In genomic region chr2:159895258-159896209, GRCh38 we compare ENCODE assay signal across 10 cellular contexts. TPM values are rescaled to one million over a fixed set of nuclear protein-coding genes. Genes with fewer than 3 reads are reported as not detected.
DNase-seq lines count a peak whose midpoint lies in the region; ATAC-seq, FAIRE-seq and TF ChIP-seq lines count a peak whose summit lies in the region.
"Had no signal": no experiment of that assay in that cellular context is flagged by ENCODE, and none has a peak within 500 bp of the region (broad histone marks: within the 10 kb centered on the region; RNA-seq: fewer than 3 reads in every experiment).

No MANE protein-coding gene starts in this region.

- intact Hi-C loops in gastrocnemius medialis (cut with DNase I; ENCODE audit: low total_unique reads) (no loop called here), body of pancreas (cut with DNase I) (no loop called here)

- H3K27me3 ChIP-seq in gastrocnemius medialis (no peaks in the 10 kb centered on the region), body of pancreas (no peaks in the 10 kb centered on the region)

- ATAC-seq in GM19463 (IDR thresholded peaks at IDR 0.05; ENCODE audit: unreplicated experiment) (peak; percentile 51), HG03175 (IDR thresholded peaks at IDR 0.05; ENCODE audit: unreplicated experiment) (peak; percentile 66), gastrocnemius medialis (no peak), body of pancreas (no peak)
- ATAC-seq: HCT116 had no signal

- H3K4me1 ChIP-seq in gastrocnemius medialis (no peaks in the 10 kb centered on the region), body of pancreas (no peaks in the 10 kb centered on the region)

- H3K36me3 ChIP-seq in gastrocnemius medialis (no peaks in the 10 kb centered on the region), body of pancreas (replicated peaks in 1 of 2; ENCODE audit: insufficient read depth in 1 of 2, low read depth in 2 of 2) (no peaks in the 10 kb centered on the region)

- no peak for TF ChIP-seq CTCF in fibroblast of villous mesenchyme (IDR thresholded peaks at IDR 0.05; ENCODE audit: insufficient read depth, low read depth, low read length)
- no peak for TF ChIP-seq CTCF in gastrocnemius medialis (IDR thresholded peaks at IDR 0.05 in 4 of 5, conservative IDR thresholded peaks at IDR 0.05 in 1 of 5)
- TF ChIP-seq CTCF in body of pancreas (IDR thresholded peaks at IDR 0.05) = no peak

- TF ChIP-seq POLR2A in gastrocnemius medialis (IDR thresholded peaks at IDR 0.05) = no peak
- no peak for TF ChIP-seq POLR2A in body of pancreas (IDR thresholded peaks at IDR 0.05)

- H3K9me3 ChIP-seq in gastrocnemius medialis (no peaks in the 10 kb centered on the region), body of pancreas (no peaks in the 10 kb centered on the region)

- DNase-seq in GM18507 (ENCODE audit: extremely low spot score, insufficient read length, low read depth) = no peak
- peak; percentile 45 for DNase-seq in fibroblast of villous mesenchyme (ENCODE audit: low read depth)
- DNase-seq in GM19240 (ENCODE audit: insufficient read length, low spot score) = no peak
- no peak for DNase-seq in NCI-H1092 treated with DMSO at 0.1 percent for 48 hours (lab: John Stamatoyannopoulos, UW)
- no peak for DNase-seq in gastrocnemius medialis
- no peak for DNase-seq in body of pancreas
- DNase-seq: T-cell had no signal

- peak; percentile 88 for FAIRE-seq in GM18507 (lab: Jason Lieb, UNC)

- in situ Hi-C loops in gastrocnemius medialis (cut with MboI; ENCODE audit: low sequenced_read_pairs in 4 of 4) = no loop called here

- H3K27ac ChIP-seq in gastrocnemius medialis = no peak overlapping the region
- no peak overlapping the region for H3K27ac ChIP-seq in body of pancreas

- H3K4me3 ChIP-seq in fibroblast of villous mesenchyme (ENCODE audit: low read depth, low read length) (no peak overlapping the region), gastrocnemius medialis (no peak overlapping the region), body of pancreas (no peak overlapping the region)

- WGBS in body of pancreas, 2 donors = 71 to 75% methylated on average over 5 of the region's 5 CpGs

RNA-seq across cellular contexts. Expression of gene LY75, which starts 9.0 kb away (rescaled TPM):
- total RNA-seq in fibroblast of villous mesenchyme (0.64 and 0.86 TPM in 2 replicates), gastrocnemius medialis (under 1 TPM in 3 of 4 donors, not detected in 1; 0.05 to 0.22 (median 0.15) TPM), body of pancreas (1 to 10 TPM in 1 of 2 donors, not detected in 1; 2.9 TPM)

Comparison
In these comparisons a context has a peak if more than half of its experiments do, and no peak if none do; other contexts are left out.
1. ATAC-seq: peak in GM19463 (single experiment) and HG03175 (single experiment); none in gastrocnemius medialis (0 of 2) and body of pancreas (single experiment).